ENCODE assay signal across 25 cellular contexts in genomic region chr19:3773814-3774515, GRCh38. TPM values are rescaled to one million over a fixed set of nuclear protein-coding genes. Genes with fewer than 3 reads are reported as not detected.
"Had no signal": no experiment of that assay in that cellular context is flagged by ENCODE, and none has a peak within 500 bp of the region (broad histone marks: within the 10 kb centered on the region; RNA-seq: fewer than 3 reads in every experiment).

No MANE protein-coding gene starts in this region.

- H3K4me3 ChIP-seq: colonic mucosa, hepatocyte, lung, ovary, right atrium auricular region, tibial artery, upper lobe of left lung, uterus had no signal

- H3K79me2 ChIP-seq: hepatocyte had no signal

- H3K27me3 ChIP-seq: colonic mucosa, hepatocyte, neutrophil, ovary, right atrium auricular region, upper lobe of left lung, uterus had no signal

- H3K9me3 Mint-ChIP-seq: natural killer cell treated with Interleukin-12 subunit alpha and Interleukin-12 subunit beta and Interleukin-15 and Interleukin-18, amount 100 ng/mL, for 72 hours; stimulated activated naive CD8-positive, alpha-beta T cell treated with anti-CD3 and anti-CD28 coated beads, Interleukin-15, Interleukin-2, amounts not matched to agents 100 ng/mL and 50 ng/mL, for 24 hours had no signal

- ATAC-seq: left colon; left ventricle myocardium superior; natural killer cell treated with Interleukin-12 subunit alpha and Interleukin-12 subunit beta and Interleukin-15 and Interleukin-18, amount 100 ng/mL, for 72 hours had no signal

- H3K36me3 ChIP-seq: colonic mucosa, ovary, right atrium auricular region, uterus had no signal

- H2AFZ ChIP-seq: hepatocyte had no signal

- H3K27ac Mint-ChIP-seq: natural killer cell treated with Interleukin-12 subunit alpha and Interleukin-12 subunit beta and Interleukin-15 and Interleukin-18, amount 100 ng/mL, for 72 hours; stimulated activated naive CD8-positive, alpha-beta T cell treated with anti-CD3 and anti-CD28 coated beads, Interleukin-15, Interleukin-2, amounts not matched to agents 100 ng/mL and 50 ng/mL, for 24 hours had no signal

- H3K27me3 Mint-ChIP-seq: natural killer cell treated with Interleukin-12 subunit alpha and Interleukin-12 subunit beta and Interleukin-15 and Interleukin-18, amount 100 ng/mL, for 72 hours; stimulated activated naive CD8-positive, alpha-beta T cell treated with anti-CD3 and anti-CD28 coated beads, Interleukin-15, Interleukin-2, amounts not matched to agents 100 ng/mL and 50 ng/mL, for 24 hours had no signal

- H3K4me1 ChIP-seq: colonic mucosa, right atrium auricular region, tibial artery, upper lobe of left lung, uterus had no signal

- H3K36me3 Mint-ChIP-seq: natural killer cell treated with Interleukin-12 subunit alpha and Interleukin-12 subunit beta and Interleukin-15 and Interleukin-18, amount 100 ng/mL, for 72 hours had no signal

- H3K9me3 ChIP-seq: colonic mucosa, neutrophil, ovary, right atrium auricular region, tibial artery, upper lobe of left lung, uterus had no signal

- H3K4me3 Mint-ChIP-seq: natural killer cell treated with Interleukin-12 subunit alpha and Interleukin-12 subunit beta and Interleukin-15 and Interleukin-18, amount 100 ng/mL, for 72 hours; stimulated activated naive CD8-positive, alpha-beta T cell treated with anti-CD3 and anti-CD28 coated beads, Interleukin-15, Interleukin-2, amounts not matched to agents 100 ng/mL and 50 ng/mL, for 24 hours had no signal

- H3K4me2 ChIP-seq: hepatocyte had no signal

- DNase-seq: colonic mucosa; dermis blood vessel endothelial cell; foreskin melanocyte; head of caudate nucleus; left colon; left ventricle myocardium superior; mesenchymal stem cell; midbrain; ovary; small intestine; stimulated activated CD4-positive, alpha-beta T cell treated with anti-CD3 and anti-CD28 coated beads, Interleukin-12 subunit alpha, Interleukin-12 subunit beta, amount 100 ng/mL, for 4 hours; stimulated activated CD4-positive, alpha-beta T cell treated with anti-CD3 and anti-CD28 coated beads, Interleukin-2, amount 100 ng/mL, for 48 hours; uterus had no signal

- FAIRE-seq: small intestine had no signal

- H3K27ac ChIP-seq: colonic mucosa, hepatocyte, neutrophil, ovary, right atrium auricular region, tibial artery, upper lobe of left lung, uterus had no signal

RNA-seq across cellular contexts. Expression of gene RAX2, which starts 1.9 kb away (rescaled TPM):
- total RNA-seq: colonic mucosa, dermis blood vessel endothelial cell, hepatocyte, kidney epithelial cell, left colon, left ventricle myocardium superior, lung, posterior vena cava, right atrium auricular region, temporal lobe, upper lobe of left lung had no signal
- polyA plus RNA-seq: esophagus, small intestine had no signal

RNA-seq across cellular contexts. Expression of gene MATK, which starts 12.2 kb away (rescaled TPM):
- total RNA-seq: hepatocyte had no signal
